ENCODE assay signal across 2 cellular contexts in genomic region chr22:38034278-38034882, GRCh38.
TF ChIP-seq lines count a peak whose summit lies in the region.

No MANE protein-coding gene starts in this region.

TF ChIP-seq in IMR-90, 13 proteins besides CTCF, POLR2A, EP300 and RAD21:
- TF ChIP-seq MAZ (IDR thresholded peaks at IDR 0.05; ENCODE audit: borderline replicate concordance, low read depth, low read length) = peak; percentile 68; the same call in 1 of the 2 replicates
- TF ChIP-seq CHD1 (IDR thresholded peaks at IDR 0.05; ENCODE audit: low read depth, low read length) = no peak
- 0 out of 2 replicates have a peak, but pooled peaks have one; percentile 14 for TF ChIP-seq SMC3 (IDR thresholded peaks at IDR 0.05; ENCODE audit: low read depth, low read length)
- peak; percentile 40; the same call in 1 of the 2 replicates for TF ChIP-seq USF2 (IDR thresholded peaks at IDR 0.05; ENCODE audit: low read depth, low read length)
- TF ChIP-seq ELK1 (IDR thresholded peaks at IDR 0.05; ENCODE audit: borderline replicate concordance, low read depth, low read length) = no peak
- TF ChIP-seq RCOR1 (IDR thresholded peaks at IDR 0.05; ENCODE audit: insufficient replicate concordance, low read length) = peak; percentile 99
- TF ChIP-seq BHLHE40 (IDR thresholded peaks at IDR 0.05; ENCODE audit: low read depth, low read length) = 0 out of 2 replicates have a peak, but pooled peaks have one; percentile 17
- TF ChIP-seq FOS (IDR thresholded peaks at IDR 0.05; ENCODE audit: low read depth, low read length) = peak; percentile 74

TF ChIP-seq in GM12878, 131 proteins besides CTCF, POLR2A, EP300 and RAD21:
- TF ChIP-seq E2F4 (IDR thresholded peaks at IDR 0.05; ENCODE audit: low read depth, low read length) = no peak
- TF ChIP-seq IKZF2 (IDR thresholded peaks at IDR 0.05) = 0 out of 4 replicates have a peak, but pooled peaks of 1 of the 2 experiments have one; percentile 23
- TF ChIP-seq MEF2B (IDR thresholded peaks at IDR 0.05; ENCODE audit: partially characterized antibody, poor library complexity, severe bottlenecking) = peak; percentile 93
- peak; percentile 49; the same call in 1 of the 2 replicates for TF ChIP-seq IKZF1 (conservative IDR thresholded peaks at IDR 0.05)
- no peak for TF ChIP-seq CBFB (IDR thresholded peaks at IDR 0.05; ENCODE audit: low read depth)
- no peak for TF ChIP-seq ZBTB40 (IDR thresholded peaks at IDR 0.05; ENCODE audit: borderline replicate concordance)
- 0 out of 2 replicates have a peak, but pooled peaks have one; percentile 18 for TF ChIP-seq DPF2 (IDR thresholded peaks at IDR 0.05)
- peak; percentile 66; the same call in 1 of the 2 replicates for TF ChIP-seq SMARCA5 (IDR thresholded peaks at IDR 0.05)
- 0 out of 2 replicates have a peak, but pooled peaks have one; percentile 38 for TF ChIP-seq GATAD2B (conservative IDR thresholded peaks at IDR 0.05; ENCODE audit: low read depth)
